In the genomic region with DNA sequence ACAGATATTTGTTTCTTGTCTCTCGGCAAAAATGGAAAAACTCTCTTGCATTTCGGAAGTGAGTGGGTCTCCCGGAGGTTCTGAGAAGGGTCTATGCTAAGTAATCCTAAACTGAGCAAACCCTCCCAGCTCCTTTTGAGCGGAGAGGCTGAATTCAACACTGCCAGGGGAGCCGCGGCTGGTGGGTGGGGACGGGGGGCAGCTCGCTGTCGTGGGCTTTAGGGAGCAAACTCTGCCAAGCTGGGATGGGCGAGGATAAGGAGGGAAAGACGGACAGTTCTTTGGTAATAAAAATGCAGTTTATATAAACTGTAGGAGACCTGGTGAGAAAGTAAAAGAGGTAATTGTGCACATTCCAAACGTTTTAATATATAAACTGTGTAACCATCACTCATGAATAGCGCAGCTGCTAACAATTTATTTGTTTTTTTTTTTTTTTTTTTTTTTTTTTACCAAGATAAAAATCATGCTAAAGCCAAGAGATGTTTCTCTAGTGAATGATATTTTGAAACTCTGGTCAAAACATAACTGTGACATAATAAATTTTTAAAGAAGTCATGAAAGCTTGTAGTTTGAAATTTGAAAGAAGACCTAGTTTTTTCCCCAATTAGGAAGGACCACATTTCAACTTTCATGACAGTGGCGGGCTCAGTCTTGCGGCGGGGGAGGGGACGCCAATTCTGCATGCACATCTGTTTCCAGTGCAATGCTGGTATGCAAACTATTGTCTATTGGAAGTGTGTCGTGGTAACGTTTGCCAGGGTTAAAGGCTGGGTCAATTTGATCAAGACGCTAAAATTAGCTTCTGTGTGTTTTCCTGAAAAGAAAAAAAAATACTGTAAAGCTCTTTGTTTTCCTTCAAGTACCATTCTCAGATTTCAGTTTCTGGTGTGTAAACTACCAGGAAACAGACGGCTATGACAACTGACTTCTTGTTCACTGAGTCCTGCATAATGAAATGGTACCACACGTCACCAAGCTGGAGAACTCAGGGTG, we compare ENCODE assay signal across 11 cellular contexts.
DNase-seq lines count a peak whose midpoint lies in the region; ATAC-seq and TF ChIP-seq lines count a peak whose summit lies in the region.
"Had no signal": no experiment of that assay in that cellular context is flagged by ENCODE, and none has a peak within 500 bp of the region (broad histone marks: within the 10 kb centered on the region; RNA-seq: fewer than 3 reads in every experiment).

No MANE protein-coding gene starts in this region.

- peak overlapping the region; percentile 38; the same call in 1 of the 2 replicates for H3K9ac ChIP-seq in OCI-LY3 (ENCODE audit: low read length)

- peak overlapping the region; percentile 57; the same call in 1 of the 2 replicates for H2AFZ ChIP-seq in OCI-LY3 (ENCODE audit: low read depth, low read length)

- H3K4me1 ChIP-seq in heart right ventricle (peaks cover 0 to 33% (median 12%) of the 10 kb centered on the region in 9 donors), OCI-LY3 (ENCODE audit: low read length) (peaks cover 53% of the 10 kb centered on the region), tibial artery (peaks cover 0 to 49% (median 19%) of the 10 kb centered on the region in 4 donors)

- H3K36me3 ChIP-seq in heart right ventricle (no peaks in the 10 kb centered on the region), OCI-LY3 (replicated peaks; ENCODE audit: low read depth, low read length) (peaks cover 20% of the 10 kb centered on the region), tibial artery (no peaks in the 10 kb centered on the region)

- peak in 6 of 8 donors; percentile 46 to 64 (median 61) for ATAC-seq in heart right ventricle
- ATAC-seq in Right ventricle myocardium superior (ENCODE audit: poor library complexity) = no peak
- no peak for ATAC-seq in activated naive CD8-positive, alpha-beta T cell treated with anti-CD3 and anti-CD28 coated beads, Interleukin-2, amount 50 U/mL, for 24 hours
- no peak for ATAC-seq in HG03175 (IDR thresholded peaks at IDR 0.05; ENCODE audit: unreplicated experiment)

- H3K9me3 Mint-ChIP-seq in activated naive CD8-positive, alpha-beta T cell treated with anti-CD3 and anti-CD28 coated beads, Interleukin-2, amount 50 U/mL, for 24 hours = no peaks in the 10 kb centered on the region
- H3K9me3 Mint-ChIP-seq: activated CD4-positive, alpha-beta T cell treated with anti-CD3 and anti-CD28 coated beads, Interleukin-2, amount 10 ng/mL, durations not matched to agents 24 days and 14 days had no signal

- H4K20me1 ChIP-seq in OCI-LY3 (ENCODE audit: insufficient read depth, low read length) = no peaks in the 10 kb centered on the region

- no peak for TF ChIP-seq CTCF in heart right ventricle (IDR thresholded peaks at IDR 0.05)
- TF ChIP-seq CTCF in OCI-LY3 (IDR thresholded peaks at IDR 0.05; ENCODE audit: low read depth, low read length) = no peak
- TF ChIP-seq CTCF in foreskin fibroblast (IDR thresholded peaks at IDR 0.05; ENCODE audit: low read depth, low read length) = no peak
- TF ChIP-seq CTCF in tibial artery (IDR thresholded peaks at IDR 0.05) = no peak

- 39 to 42% methylated on average over 22 of the region's 22 CpGs for WGBS in heart right ventricle, 2 donors

- no peaks in the 10 kb centered on the region for H3K79me2 ChIP-seq in OCI-LY3 (ENCODE audit: low read length)

- H3K4me1 Mint-ChIP-seq in activated naive CD8-positive, alpha-beta T cell treated with anti-CD3 and anti-CD28 coated beads, Interleukin-2, amount 50 U/mL, for 24 hours = no peaks in the 10 kb centered on the region
- H3K4me1 Mint-ChIP-seq: activated CD4-positive, alpha-beta T cell treated with anti-CD3 and anti-CD28 coated beads, Interleukin-2, amount 10 ng/mL, durations not matched to agents 24 days and 14 days; CD14-positive monocyte had no signal

- intact Hi-C loops in heart right ventricle (cut with DNase I) = no loop called here
- intact Hi-C loops in Right ventricle myocardium superior (cut with DNase I) = no loop called here
- intact Hi-C loops in tibial artery (cut with DNase I; ENCODE audit: low total_unique reads) = no loop called here

- H3K9me3 ChIP-seq in heart right ventricle (no peaks in the 10 kb centered on the region), OCI-LY3 (ENCODE audit: insufficient read depth, low read length) (peaks cover 7% of the 10 kb centered on the region), tibial artery (no peaks in the 10 kb centered on the region)

- DNase-seq in heart right ventricle (peak in 1 of 2 donors; percentile 11), Right ventricle myocardium superior (no peak), foreskin fibroblast (peak; percentile 67 to 82), tibial artery (no peak), NCI-H446 (lab: John Stamatoyannopoulos, UW) (no peak)
- no peak for DNase-seq in activated naive CD8-positive, alpha-beta T cell treated with anti-CD3 and anti-CD28 coated beads, Interleukin-2, amount 50 U/mL, for 24 hours
- DNase-seq: activated CD4-positive, alpha-beta T cell treated with anti-CD3 and anti-CD28 coated beads, Interleukin-2, amount 10 ng/mL, durations not matched to agents 24 days and 14 days; mammary epithelial cell had no signal

- H3K27me3 ChIP-seq in heart right ventricle (no peaks in the 10 kb centered on the region), OCI-LY3 (ENCODE audit: low read depth, low read length) (no peaks in the 10 kb centered on the region), tibial artery (no peaks in the 10 kb centered on the region)

- no peak overlapping the region for H3K4me3 Mint-ChIP-seq in activated naive CD8-positive, alpha-beta T cell treated with anti-CD3 and anti-CD28 coated beads, Interleukin-2, amount 50 U/mL, for 24 hours
- H3K4me3 Mint-ChIP-seq: activated CD4-positive, alpha-beta T cell treated with anti-CD3 and anti-CD28 coated beads, Interleukin-2, amount 10 ng/mL, durations not matched to agents 24 days and 14 days; CD14-positive monocyte had no signal

- no peaks in the 10 kb centered on the region for H3K27me3 Mint-ChIP-seq in activated naive CD8-positive, alpha-beta T cell treated with anti-CD3 and anti-CD28 coated beads, Interleukin-2, amount 50 U/mL, for 24 hours
- H3K27me3 Mint-ChIP-seq: activated CD4-positive, alpha-beta T cell treated with anti-CD3 and anti-CD28 coated beads, Interleukin-2, amount 10 ng/mL, durations not matched to agents 24 days and 14 days had no signal

- H3K4me3 ChIP-seq in heart right ventricle = peak overlapping the region in 6 of 10 donors; percentile 1 to 33 (median 28)
- peak overlapping the region; percentile 41 for H3K4me3 ChIP-seq in OCI-LY3 (ENCODE audit: low read length)
- H3K4me3 ChIP-seq in foreskin fibroblast (ENCODE audit: low read depth in 1 of 2, low read length in 2 of 2) = peak overlapping the region; percentile 10 to 30
- peak overlapping the region; percentile 38 to 39 for H3K4me3 ChIP-seq in tibial artery

- H3K36me3 Mint-ChIP-seq in activated naive CD8-positive, alpha-beta T cell treated with anti-CD3 and anti-CD28 coated beads, Interleukin-2, amount 50 U/mL, for 24 hours (ENCODE audit: low read depth) = peaks cover 5% of the 10 kb centered on the region
- H3K36me3 Mint-ChIP-seq: CD14-positive monocyte had no signal

- H3K27ac ChIP-seq in heart right ventricle (peak overlapping the region in 4 of 10 donors; percentile 19 to 61 (median 38)), OCI-LY3 (ENCODE audit: low read length) (peak overlapping the region; percentile 53), tibial artery (peak overlapping the region; percentile 74 to 82)

- no peak overlapping the region for H3K27ac Mint-ChIP-seq in activated naive CD8-positive, alpha-beta T cell treated with anti-CD3 and anti-CD28 coated beads, Interleukin-2, amount 50 U/mL, for 24 hours
- H3K27ac Mint-ChIP-seq: activated CD4-positive, alpha-beta T cell treated with anti-CD3 and anti-CD28 coated beads, Interleukin-2, amount 10 ng/mL, durations not matched to agents 24 days and 14 days; CD14-positive monocyte had no signal

- H3K4me2 ChIP-seq in OCI-LY3 (ENCODE audit: low read length) = peak overlapping the region; percentile 65

Comparison
In these comparisons a context has a peak if more than half of its experiments do, and no peak if none do; other contexts are left out.
1. ATAC-seq: peak in heart right ventricle (6 of 8); none in Right ventricle myocardium superior (single experiment), activated naive CD8-positive, alpha-beta T cell treated with anti-CD3 and anti-CD28 coated beads, Interleukin-2, amount 50 U/mL, for 24 hours (single experiment) and HG03175 (single experiment).
2. DNase-seq: peak in foreskin fibroblast (2 of 2); none in Right ventricle myocardium superior (single experiment), tibial artery (0 of 2), activated naive CD8-positive, alpha-beta T cell treated with anti-CD3 and anti-CD28 coated beads, Interleukin-2, amount 50 U/mL, for 24 hours (single experiment) and NCI-H446 (0 of 2).
3. Peak in every context shown above with its lines, with median percentiles within 50 percentile points of each other: H3K4me3 ChIP-seq.